Comparison of ENCODE assay signal across 16 cellular contexts in the genomic region with DNA sequence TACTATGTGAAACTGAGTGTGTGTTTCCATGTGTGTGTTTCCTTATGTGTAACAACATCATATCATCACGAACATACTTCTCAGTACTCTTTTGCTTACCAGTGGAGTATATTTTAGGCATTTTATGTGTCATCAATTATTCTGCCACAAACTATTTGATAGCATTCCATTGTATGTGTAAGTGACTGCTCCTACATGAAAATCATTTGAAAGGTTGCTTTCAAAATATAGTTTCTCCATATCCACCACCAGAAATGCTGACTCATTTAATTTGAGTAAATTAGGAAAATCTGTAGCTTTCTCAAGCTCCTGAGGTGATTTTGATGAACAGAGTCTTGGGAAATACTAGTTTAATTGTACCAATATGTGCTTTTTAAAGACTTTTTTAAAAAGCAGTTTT.
DNase-seq lines count a peak whose midpoint lies in the region; ATAC-seq and TF ChIP-seq lines count a peak whose summit lies in the region.
"Had no signal": no experiment of that assay in that cellular context is flagged by ENCODE, and none has a peak within 500 bp of the region (broad histone marks: within the 10 kb centered on the region; RNA-seq: fewer than 3 reads in every experiment).

No MANE protein-coding gene starts in this region.

- H3K9me3 ChIP-seq in GM23248 (ENCODE audit: low read depth) (no peaks in the 10 kb centered on the region), fibroblast of lung (ENCODE audit: control insufficient read depth, insufficient read depth, low read depth, low read length) (no peaks in the 10 kb centered on the region)
- H3K9me3 ChIP-seq: heart left ventricle had no signal

- peak overlapping the region; percentile 82 for H3K27ac ChIP-seq in GM23248
- peak overlapping the region; percentile 40 for H3K27ac ChIP-seq in fibroblast of lung (ENCODE audit: insufficient read depth, low read length)
- H3K27ac ChIP-seq: heart left ventricle, KMS-11 had no signal

- peaks cover 33% of the 10 kb centered on the region for H3F3A ChIP-seq in GM23248 (ENCODE audit: insufficient read depth)

- H3K9me2 ChIP-seq in GM23248 (ENCODE audit: insufficient read depth): 0 out of 2 replicates have a peak, but pooled peaks cover 4% of the 10 kb centered on the region

- H2AFZ ChIP-seq in GM23248 (no peak overlapping the region; the same call in 1 of the 2 replicates), fibroblast of lung (ENCODE audit: low read length) (no peak overlapping the region)

- 0% methylated on average over 1 of the region's 1 CpG for WGBS in GM23248 (ENCODE audit: low coverage in 1 of 2, low lambda C conversion rate in 2 of 2, missing lambda C conversion rate in 2 of 2), 2 experiments

- peak overlapping the region; percentile 15; the same call in 1 of the 2 replicates for H3K4me3 ChIP-seq in GM23248
- no peak overlapping the region for H3K4me3 ChIP-seq in fibroblast of lung (replicated peaks in 1 of 4; ENCODE audit: control extremely low read depth in 1 of 4, insufficient read depth in 1 of 4, low read depth in 3 of 4, low read length in 4 of 4)
- H3K4me3 ChIP-seq: heart left ventricle had no signal

- peak; percentile 96 for ATAC-seq in SK-N-SH treated with all-trans-retinoic acid at 6 μM for 48 hours
- no peak for ATAC-seq in sciatic nerve
- ATAC-seq: heart left ventricle had no signal

- no peak for TF ChIP-seq CTCF in fibroblast of lung (conservative IDR thresholded peaks at IDR 0.05 in 1 of 2, IDR thresholded peaks at IDR 0.05 in 1 of 2; ENCODE audit: low read depth in 1 of 2, low read length in 2 of 2)

- H3K4me2 ChIP-seq in GM23248 (ENCODE audit: unreplicated experiment) (peak overlapping the region; percentile 49), fibroblast of lung (ENCODE audit: extremely low read depth, insufficient read depth, low read length) (no peak overlapping the region)
- H3K4me2 ChIP-seq: KMS-11 had no signal

- H3K27me3 ChIP-seq in GM23248 (replicated peaks; ENCODE audit: insufficient read depth) (no peaks in the 10 kb centered on the region), fibroblast of lung (ENCODE audit: control insufficient read depth, insufficient read depth, low read length) (no peaks in the 10 kb centered on the region)
- H3K27me3 ChIP-seq: heart left ventricle had no signal

- H3K79me2 ChIP-seq in GM23248 (ENCODE audit: insufficient read depth) (no peaks in the 10 kb centered on the region), fibroblast of lung (ENCODE audit: control insufficient read depth, insufficient read depth, low read length) (no peaks in the 10 kb centered on the region)

- H4K20me1 ChIP-seq in GM23248 (ENCODE audit: insufficient read depth): no peaks in the 10 kb centered on the region
- no peaks in the 10 kb centered on the region for H4K20me1 ChIP-seq in fibroblast of lung (ENCODE audit: control insufficient read depth, extremely low read depth, insufficient read depth, low read length)

- no peaks in the 10 kb centered on the region for H3K36me3 ChIP-seq in GM23248 (ENCODE audit: low read depth)
- no peaks in the 10 kb centered on the region for H3K36me3 ChIP-seq in fibroblast of lung (ENCODE audit: control insufficient read depth, insufficient read depth, low read length)
- H3K36me3 ChIP-seq: heart left ventricle had no signal

- intact Hi-C loops in sciatic nerve (cut with DNase I): no loop called here

- peak; percentile 91 for DNase-seq in GM23248
- peak; percentile 74 to 79 for DNase-seq in fibroblast of lung (ENCODE audit: low read depth in 2 of 2)
- peak; percentile 59 for DNase-seq in stromal cell of bone marrow (ENCODE audit: low read depth)
- no peak for DNase-seq in midbrain (lab: John Stamatoyannopoulos, UW)
- no peak for DNase-seq in stimulated activated CD4-positive, alpha-beta T cell treated with anti-CD3 and anti-CD28 coated beads, Interleukin-12 subunit alpha, Interleukin-12 subunit beta, amount 100 ng/mL, for 4 hours
- DNase-seq in sciatic nerve (ENCODE audit: low spot score): no peak
- DNase-seq: activated CD4-positive, alpha-beta memory T cell treated with anti-CD3 and anti-CD28 coated beads, Interleukin-2, amount 10 ng/mL, durations not matched to agents 7 days and 5 days; COR-L47; effector CD8-positive, alpha-beta T cell; heart left ventricle; naive B cell; NCI-H1436 treated with DMSO at 0.1 percent for 48 hours; OCI-M1; stimulated activated CD4-positive, alpha-beta T cell treated with anti-CD3 and anti-CD28 coated beads, Interleukin-2, amount 100 ng/mL, for 24 hours had no signal

- H3K4me1 ChIP-seq in GM23248 (ENCODE audit: insufficient read depth): peaks cover 32% of the 10 kb centered on the region
- peaks cover 4% of the 10 kb centered on the region for H3K4me1 ChIP-seq in fibroblast of lung (ENCODE audit: control insufficient read depth, extremely low read depth, insufficient read depth, low read length)
- H3K4me1 ChIP-seq: heart left ventricle had no signal

- 0 out of 2 replicates have a peak overlapping the region, but pooled peaks have one; percentile 25 for H3K9ac ChIP-seq in GM23248
- no peak overlapping the region for H3K9ac ChIP-seq in fibroblast of lung (ENCODE audit: insufficient read depth, low read length)
- H3K9ac ChIP-seq: KMS-11 had no signal

- in situ Hi-C loops in GM23248 (cut with MboI): no loop called here

TF ChIP-seq in SK-N-SH treated with all-trans-retinoic acid at 6 μM for 48 hours, 23 proteins besides CTCF, POLR2A, EP300 and RAD21:
- TF ChIP-seq ISL1 (CRISPR knock-in tag; IDR thresholded peaks at IDR 0.05) (peak; percentile 29; the same call in 1 of the 2 replicates), BACH2 (CRISPR knock-in tag; IDR thresholded peaks at IDR 0.05; ENCODE audit: borderline replicate concordance) (no peak)

Comparison
In these comparisons a context has a peak if more than half of its experiments do, and no peak if none do; other contexts are left out.
1. DNase-seq: peak in GM23248 (single experiment), fibroblast of lung (2 of 2) and stromal cell of bone marrow (single experiment); none in midbrain (single experiment), stimulated activated CD4-positive, alpha-beta T cell treated with anti-CD3 and anti-CD28 coated beads, Interleukin-12 subunit alpha, Interleukin-12 subunit beta, amount 100 ng/mL, for 4 hours (single experiment) and sciatic nerve (single experiment).